ENCODE assay signal across 7 cellular contexts in genomic region chr13:54643863-54644262, GRCh38.
"Had no signal": no experiment of that assay in that cellular context is flagged by ENCODE, and none has a peak within 500 bp of the region (broad histone marks: within the 10 kb centered on the region; RNA-seq: fewer than 3 reads in every experiment).

No MANE protein-coding gene starts in this region.

- FAIRE-seq: HepG2, HTR-8/SVneo, K562 had no signal

- DNase-seq: IMR-90, KBM-7, KG1 had no signal

- ATAC-seq: HepG2, K562 had no signal

- H3K27ac ChIP-seq: HL-60 had no signal

- H3K4me3 ChIP-seq: K562 had no signal
